Comparison of ENCODE assay signal across 8 cellular contexts in the genomic region with DNA sequence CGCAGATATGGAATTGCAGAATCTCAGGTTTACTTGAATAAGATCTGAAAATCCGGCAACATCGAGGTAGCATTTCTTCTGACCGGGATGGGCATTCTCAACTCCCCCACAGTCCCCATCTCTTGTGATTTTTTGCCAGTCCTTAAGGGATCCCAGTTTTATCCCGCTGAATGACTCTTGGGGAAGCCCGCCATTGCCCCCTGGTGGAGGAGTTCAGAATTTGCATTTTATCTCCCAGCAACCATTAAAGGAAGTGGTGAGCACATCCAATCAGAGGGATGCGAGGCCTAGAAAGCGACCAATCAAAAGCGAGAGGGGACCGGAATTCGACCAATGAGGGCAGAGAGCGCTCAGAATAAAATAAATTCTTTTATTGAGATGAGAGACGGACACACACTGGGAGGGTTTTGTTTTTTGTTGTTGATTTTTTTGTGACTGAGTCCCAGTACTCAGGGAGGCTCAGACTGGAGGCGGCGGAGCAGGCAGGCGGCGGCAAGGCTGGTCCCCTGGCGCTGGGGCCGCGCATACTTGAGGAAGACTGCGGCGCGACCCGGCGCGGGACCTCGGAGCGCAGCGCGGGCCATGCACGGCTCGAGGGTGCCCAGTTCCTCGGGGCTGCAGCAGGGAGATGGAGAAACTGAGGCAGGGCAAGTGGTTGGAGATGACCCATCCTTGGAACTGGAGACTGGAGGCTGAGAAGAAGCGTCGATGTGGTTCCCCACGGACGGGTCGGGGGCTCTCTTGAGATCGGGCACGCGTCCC. TPM values are rescaled to one million over a fixed set of nuclear protein-coding genes. Genes with fewer than 3 reads are reported as not detected.
A peak's percentile ranks its signal among the peaks of the same experiment; 100 is the strongest.
DNase-seq lines count a peak whose midpoint lies in the region; ATAC-seq, FAIRE-seq and TF ChIP-seq lines count a peak whose summit lies in the region.

No MANE protein-coding gene starts in this region.

- peaks cover 23 to 24% of the 10 kb centered on the region in 2 donors for H3K4me1 Mint-ChIP-seq in natural killer cell
- peaks cover 23 to 52% of the 10 kb centered on the region in 2 donors for H3K4me1 Mint-ChIP-seq in stimulated activated naive B cell treated with anti-CD40 and anti-IgM and Interleukin-4, amounts not matched to agents 10 μg/mL and 1 μg/mL and 100 μg/mL, for 72 hours

- TF ChIP-seq CTCF in esophagus muscularis mucosa (IDR thresholded peaks at IDR 0.05) = peak; percentile 93 to 97 (median 94)
- peak; percentile 86 for TF ChIP-seq CTCF in natural killer cell (IDR thresholded peaks at IDR 0.05)

- H3K36me3 Mint-ChIP-seq in natural killer cell = peaks cover 8% of the 10 kb centered on the region
- H3K36me3 Mint-ChIP-seq in stimulated activated naive B cell treated with anti-CD40 and anti-IgM and Interleukin-4, amounts not matched to agents 10 μg/mL and 1 μg/mL and 100 μg/mL, for 72 hours = peaks cover 3 to 11% of the 10 kb centered on the region in 2 donors

- ATAC-seq in natural killer cell = peak; percentile 85 to 87 (median 87)
- ATAC-seq in stimulated activated naive B cell treated with anti-CD40 and anti-IgM and Interleukin-4, amounts not matched to agents 10 μg/mL and 1 μg/mL and 100 μg/mL, for 72 hours (replicated peaks) = peak; percentile 73 to 76

- TF ChIP-seq EP300 in esophagus muscularis mucosa (IDR thresholded peaks at IDR 0.05) = no peak

- H3K27ac ChIP-seq in esophagus muscularis mucosa (replicated peaks in 1 of 4) = no peak overlapping the region

- peaks cover 45 to 47% of the 10 kb centered on the region in 2 donors for H3K27me3 Mint-ChIP-seq in natural killer cell (ENCODE audit: low read depth in 2 of 2)
- H3K27me3 Mint-ChIP-seq in stimulated activated naive B cell treated with anti-CD40 and anti-IgM and Interleukin-4, amounts not matched to agents 10 μg/mL and 1 μg/mL and 100 μg/mL, for 72 hours = peaks cover 52 to 74% of the 10 kb centered on the region in 2 donors

- TF ChIP-seq POLR2A in esophagus muscularis mucosa (IDR thresholded peaks at IDR 0.05; ENCODE audit: low read depth) = no peak

- H3K27ac Mint-ChIP-seq in natural killer cell = peak overlapping the region in 1 of 2 donors; percentile 74
- peak overlapping the region; percentile 20 for H3K27ac Mint-ChIP-seq in stimulated activated naive B cell treated with anti-CD40 and anti-IgM and Interleukin-4, amounts not matched to agents 10 μg/mL and 1 μg/mL and 100 μg/mL, for 72 hours

- H3K4me3 ChIP-seq in esophagus muscularis mucosa = no peak overlapping the region

- 40% methylated on average over 41 of the region's 41 CpGs for WGBS in esophagus muscularis mucosa

- H3K4me3 Mint-ChIP-seq in natural killer cell = peak overlapping the region; percentile 60
- H3K4me3 Mint-ChIP-seq in stimulated activated naive B cell treated with anti-CD40 and anti-IgM and Interleukin-4, amounts not matched to agents 10 μg/mL and 1 μg/mL and 100 μg/mL, for 72 hours = peak overlapping the region; percentile 1 to 28

- peaks cover 2 to 3% of the 10 kb centered on the region in 2 donors for H3K9me3 Mint-ChIP-seq in natural killer cell
- H3K9me3 Mint-ChIP-seq in stimulated activated naive B cell treated with anti-CD40 and anti-IgM and Interleukin-4, amounts not matched to agents 10 μg/mL and 1 μg/mL and 100 μg/mL, for 72 hours = peaks cover 5 to 7% of the 10 kb centered on the region in 2 donors

- peaks cover 18 to 43% (median 40%) of the 10 kb centered on the region in 4 donors for H3K4me1 ChIP-seq in esophagus muscularis mucosa

- peaks cover 9 to 95% (median 63%) of the 10 kb centered on the region in 4 donors for H3K27me3 ChIP-seq in esophagus muscularis mucosa

- H3K9me3 ChIP-seq in esophagus muscularis mucosa = no peaks in the 10 kb centered on the region

- intact Hi-C loops in esophagus muscularis mucosa (cut with DNase I) = loop anchor here (1.0 to 5.0 kb wide), 2 partner anchors 83 to 425 kb away; no protein-coding TSS in a partner anchor
- intact Hi-C loops in natural killer cell (cut with micrococcal nuclease) = loop anchor here (1.0 to 5.0 kb wide), 2 partner anchors 65 to 82 kb away; no protein-coding TSS in a partner anchor

- DNase-seq in Daoy (ENCODE audit: low read depth) = peak; percentile 82
- peak; percentile 84 for DNase-seq in LoVo (ENCODE audit: low spot score)
- DNase-seq in RCC 7860 (ENCODE audit: low spot score) = peak; percentile 65
- peak; percentile 70 for DNase-seq in activated T-cell treated with anti-CD3 and anti-CD28 coated beads, Interleukin-2, amount 50 U/mL, for 1 hour
- DNase-seq in esophagus muscularis mucosa (ENCODE audit: extremely low spot score) = peak; percentile 96
- peak; percentile 68 for DNase-seq in natural killer cell
- DNase-seq in stimulated activated naive B cell treated with anti-CD40 and anti-IgM and Interleukin-4, amounts not matched to agents 10 μg/mL and 1 μg/mL and 100 μg/mL, for 72 hours = peak; percentile 53
- DNase-seq in mesenteric fat pad (ENCODE audit: low spot score) = no peak

- H3K36me3 ChIP-seq in esophagus muscularis mucosa = no peaks in the 10 kb centered on the region

- FAIRE-seq in RCC 7860 (lab: Jason Lieb, UNC) = peak; percentile 32

RNA-seq across cellular contexts. Expression of a gene that starts 3.9 kb away (rescaled TPM):
- total RNA-seq in Daoy (2014; rRNA removed; shearing (Covaris generic)) = not detected in 2 replicates
- not detected for total RNA-seq in esophagus muscularis mucosa
- not detected for total RNA-seq in natural killer cell
- not detected for total RNA-seq in mesenteric fat pad

RNA-seq across cellular contexts. Expression of a gene that starts 4.5 kb away (rescaled TPM):
- 0.39 TPM in 1 of 2 replicates, not detected in the other for total RNA-seq in Daoy (2014; rRNA removed; shearing (Covaris generic))
- under 1 TPM in 1 of 4 donors, not detected in 3; 0.97 TPM for total RNA-seq in esophagus muscularis mucosa
- total RNA-seq in natural killer cell = 1 to 10 TPM; 1.2 to 1.8 (median 1.2) TPM
- total RNA-seq in mesenteric fat pad = 0.39 TPM

RNA-seq across cellular contexts. Expression of a gene that starts 30.8 kb away (rescaled TPM):
- total RNA-seq in Daoy (2014; rRNA removed; shearing (Covaris generic)) = 10.0 and 10.9 TPM in 2 replicates
- total RNA-seq in esophagus muscularis mucosa = 10 to 100 TPM; 10.1 to 25.9 (median 20.8) TPM
- 10 to 100 TPM; 27.1 to 39.0 (median 36.0) TPM for total RNA-seq in natural killer cell
- total RNA-seq in mesenteric fat pad = 18.0 TPM
